Comparison of ENCODE assay signal across 27 cellular contexts in genomic region chr16:4301968-4302367, GRCh38. TPM values are rescaled to one million over a fixed set of nuclear protein-coding genes. Genes with fewer than 3 reads are reported as not detected.
"Had no signal": no experiment of that assay in that cellular context is flagged by ENCODE, and none has a peak within 500 bp of the region (broad histone marks: within the 10 kb centered on the region; RNA-seq: fewer than 3 reads in every experiment).

No MANE protein-coding gene starts in this region.

- H3K9me3 Mint-ChIP-seq: naive thymus-derived CD8-positive, alpha-beta T cell; natural killer cell treated with Interleukin-12 subunit alpha and Interleukin-12 subunit beta and Interleukin-15 and Interleukin-18, amount 100 ng/mL, for 72 hours; nephron progenitor cell; neural crest cell; stimulated activated effector memory CD8-positive, alpha-beta T cell treated with anti-CD3 and anti-CD28 coated beads, Interleukin-12 subunit alpha, Interleukin-12 subunit beta, amount 100 ng/mL, for 72 hours had no signal

- H3K27me3 ChIP-seq: neutrophil, pancreas, right lobe of liver, sigmoid colon, suprapubic skin, testis, tibial artery, transverse colon, upper lobe of left lung, vagina had no signal

- H3K9me3 ChIP-seq: neutrophil, pancreas, psoas muscle, right lobe of liver, sigmoid colon, suprapubic skin, testis, tibial artery, transverse colon, upper lobe of left lung, vagina had no signal

- H3K4me3 ChIP-seq: pancreas, psoas muscle, right lobe of liver, sigmoid colon, suprapubic skin, testis, tibial artery, transverse colon, upper lobe of left lung, vagina had no signal

- H3K36me3 ChIP-seq: pancreas, right lobe of liver, sigmoid colon, suprapubic skin, tibial artery, transverse colon, upper lobe of left lung, vagina had no signal

- DNase-seq: naive thymus-derived CD8-positive, alpha-beta T cell; nephron progenitor cell; nucleus accumbens; pancreas; psoas muscle; right cardiac atrium; right lobe of liver; sigmoid colon; small intestine; stimulated activated CD4-positive, alpha-beta T cell treated with anti-CD3 and anti-CD28 coated beads, Interleukin-15, amount 100 ng/mL, for 24 hours; stimulated activated CD4-positive, alpha-beta T cell treated with anti-CD3 and anti-CD28 coated beads, Interleukin-2, amount 100 ng/mL, for 24 hours; stimulated activated CD4-positive, alpha-beta T cell treated with anti-CD3 and anti-CD28 coated beads, Interleukin-2, amount 100 ng/mL, for 48 hours; stimulated activated CD4-positive, alpha-beta T cell treated with anti-CD3 and anti-CD28 coated beads, Interleukin-4, amount 100 ng/mL, for 24 hours; stimulated activated naive B cell treated with anti-CD40 and anti-IgM and Interleukin-4, amounts not matched to agents 10 μg/mL and 1 μg/mL and 100 μg/mL, for 72 hours; stimulated activated naive CD8-positive, alpha-beta T cell treated with anti-CD3 and anti-CD28 coated beads, Interleukin-15, amount 100 ng/mL, for 72 hours; stimulated activated naive CD8-positive, alpha-beta T cell treated with anti-CD3 and anti-CD28 coated beads, Interleukin-15, Interleukin-2, amounts not matched to agents 100 U/mL and 50 U/mL, for 24 hours; substantia nigra; testis; tibial artery; transverse colon; upper lobe of left lung had no signal

- ATAC-seq: naive thymus-derived CD8-positive, alpha-beta T cell; natural killer cell treated with Interleukin-12 subunit alpha and Interleukin-12 subunit beta and Interleukin-15 and Interleukin-18, amount 100 ng/mL, for 72 hours; pancreas; psoas muscle; right cardiac atrium; right lobe of liver; stimulated activated effector memory CD8-positive, alpha-beta T cell treated with anti-CD3 and anti-CD28 coated beads, Interleukin-12 subunit alpha, Interleukin-12 subunit beta, amount 100 ng/mL, for 72 hours; stimulated activated naive B cell treated with anti-CD40 and anti-IgM and Interleukin-4, amounts not matched to agents 10 μg/mL and 1 μg/mL and 100 μg/mL, for 72 hours; stimulated activated naive CD8-positive, alpha-beta T cell treated with anti-CD3 and anti-CD28 coated beads, Interleukin-15, amount 100 ng/mL, for 72 hours; stimulated activated naive CD8-positive, alpha-beta T cell treated with anti-CD3 and anti-CD28 coated beads, Interleukin-15, Interleukin-2, amounts not matched to agents 100 U/mL and 50 U/mL, for 24 hours had no signal

- H3K27ac ChIP-seq: neutrophil, pancreas, psoas muscle, right lobe of liver, sigmoid colon, suprapubic skin, testis, tibial artery, transverse colon, upper lobe of left lung, vagina had no signal

- H3K4me1 ChIP-seq: pancreas had no signal

- H3K27ac Mint-ChIP-seq: nephron progenitor cell; stimulated activated effector memory CD8-positive, alpha-beta T cell treated with anti-CD3 and anti-CD28 coated beads, Interleukin-12 subunit alpha, Interleukin-12 subunit beta, amount 100 ng/mL, for 72 hours; stimulated activated naive CD8-positive, alpha-beta T cell treated with anti-CD3 and anti-CD28 coated beads, Interleukin-15, amount 100 ng/mL, for 72 hours had no signal

- H3K27me3 Mint-ChIP-seq: naive thymus-derived CD8-positive, alpha-beta T cell; natural killer cell treated with Interleukin-12 subunit alpha and Interleukin-12 subunit beta and Interleukin-15 and Interleukin-18, amount 100 ng/mL, for 72 hours; stimulated activated naive B cell treated with anti-CD40 and anti-IgM and Interleukin-4, amounts not matched to agents 10 μg/mL and 1 μg/mL and 100 μg/mL, for 72 hours; stimulated activated naive CD8-positive, alpha-beta T cell treated with anti-CD3 and anti-CD28 coated beads, Interleukin-15, amount 100 ng/mL, for 72 hours had no signal

- H3K4me3 Mint-ChIP-seq: naive thymus-derived CD8-positive, alpha-beta T cell; natural killer cell treated with Interleukin-12 subunit alpha and Interleukin-12 subunit beta and Interleukin-15 and Interleukin-18, amount 100 ng/mL, for 72 hours; nephron progenitor cell; neural crest cell; stimulated activated effector memory CD8-positive, alpha-beta T cell treated with anti-CD3 and anti-CD28 coated beads, Interleukin-12 subunit alpha, Interleukin-12 subunit beta, amount 100 ng/mL, for 72 hours; stimulated activated naive B cell treated with anti-CD40 and anti-IgM and Interleukin-4, amounts not matched to agents 10 μg/mL and 1 μg/mL and 100 μg/mL, for 72 hours; stimulated activated naive CD8-positive, alpha-beta T cell treated with anti-CD3 and anti-CD28 coated beads, Interleukin-15, amount 100 ng/mL, for 72 hours had no signal

RNA-seq across cellular contexts. Expression of gene GLIS2, which starts 13.9 kb away (rescaled TPM):
- polyA plus RNA-seq: naive thymus-derived CD8-positive, alpha-beta T cell had no signal
